24 cellular contexts compared by ENCODE assay signal in the genomic region with DNA sequence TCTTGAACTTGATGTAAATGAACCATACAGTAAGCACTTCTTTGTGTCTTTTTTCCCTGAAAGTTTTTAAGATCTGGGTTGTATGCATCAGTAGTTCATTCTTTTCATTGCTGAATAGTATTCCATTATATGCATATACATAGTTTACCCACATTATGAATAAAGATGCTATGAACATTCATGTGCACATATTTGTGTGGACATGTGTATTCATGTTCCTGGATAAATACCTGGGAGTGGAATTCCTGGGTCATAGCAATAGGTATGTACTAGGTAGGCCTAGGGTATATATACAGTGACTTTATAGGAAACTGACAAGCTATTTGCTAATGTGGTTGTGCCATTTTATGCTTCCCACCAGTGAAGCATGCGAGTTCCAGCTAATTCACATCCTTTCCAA.
"Had no signal": no experiment of that assay in that cellular context is flagged by ENCODE, and none has a peak within 500 bp of the region (broad histone marks: within the 10 kb centered on the region; RNA-seq: fewer than 3 reads in every experiment).

No MANE protein-coding gene starts in this region.

- H3K4me3 ChIP-seq: left lung, lower lobe of right lung, mucosa of descending colon, ovary, right atrium auricular region, right lobe of liver, smooth muscle cell, tibial nerve, upper lobe of left lung, vagina had no signal

- H3K9me3 ChIP-seq: left lung, lower lobe of right lung, mucosa of descending colon, ovary, right atrium auricular region, right lobe of liver, tibial nerve, upper lobe of left lung, vagina had no signal

- H3K4me2 ChIP-seq: smooth muscle cell had no signal

- H3K4me1 ChIP-seq: left lung, right lobe of liver had no signal

- ATAC-seq: left colon; left lung; lower lobe of right lung; naive thymus-derived CD4-positive, alpha-beta T cell; natural killer cell treated with Interleukin-12 subunit alpha and Interleukin-12 subunit beta and Interleukin-15 and Interleukin-18, amount 100 ng/mL, for 72 hours; stimulated activated memory B cell treated with anti-CD40 and anti-IgM and Interleukin-4, amounts not matched to agents 10 μg/mL and 1 μg/mL and 100 μg/mL, for 72 hours; stimulated activated naive CD8-positive, alpha-beta T cell treated with anti-CD3 and anti-CD28 coated beads, Interleukin-15, amount 100 ng/mL, for 72 hours had no signal

- H3K36me3 ChIP-seq: left lung, lower lobe of right lung, ovary, right atrium auricular region, right lobe of liver, tibial nerve, upper lobe of left lung, vagina had no signal

- DNase-seq: hippocampal formation; kidney; left colon; left lung; lower lobe of right lung; midbrain; mucosa of descending colon; naive thymus-derived CD4-positive, alpha-beta T cell; ovary; right lobe of liver; stimulated activated CD4-positive, alpha-beta T cell treated with anti-CD3 and anti-CD28 coated beads, Interleukin-1b, Interleukin-23, amount 100 ng/mL, for 48 hours; stimulated activated CD4-positive, alpha-beta T cell treated with anti-CD3 and anti-CD28 coated beads, Interleukin-2, amount 100 ng/mL, for 48 hours; stimulated activated CD4-positive, alpha-beta T cell treated with anti-CD3 and anti-CD28 coated beads, Interleukin-4, amount 100 ng/mL, for 4 hours; stimulated activated CD8-positive, alpha-beta memory T cell treated with anti-CD3 and anti-CD28 coated beads, Interleukin-4, amount 100 ng/mL, for 48 hours; stimulated activated naive CD4-positive, alpha-beta T cell treated with Interleukin-2 at 50 U/mL for 16 hours; stimulated activated naive CD8-positive, alpha-beta T cell treated with anti-CD3 and anti-CD28 coated beads, Interleukin-15, amount 100 ng/mL, for 72 hours; substantia nigra; upper lobe of left lung had no signal

- H3K27me3 ChIP-seq: left lung, ovary, right atrium auricular region, right lobe of liver, tibial nerve, upper lobe of left lung, vagina had no signal

- H3K27ac ChIP-seq: left lung, lower lobe of right lung, ovary, right atrium auricular region, right lobe of liver, tibial nerve, upper lobe of left lung, vagina had no signal
